8 cellular contexts compared by ENCODE assay signal in the genomic region with DNA sequence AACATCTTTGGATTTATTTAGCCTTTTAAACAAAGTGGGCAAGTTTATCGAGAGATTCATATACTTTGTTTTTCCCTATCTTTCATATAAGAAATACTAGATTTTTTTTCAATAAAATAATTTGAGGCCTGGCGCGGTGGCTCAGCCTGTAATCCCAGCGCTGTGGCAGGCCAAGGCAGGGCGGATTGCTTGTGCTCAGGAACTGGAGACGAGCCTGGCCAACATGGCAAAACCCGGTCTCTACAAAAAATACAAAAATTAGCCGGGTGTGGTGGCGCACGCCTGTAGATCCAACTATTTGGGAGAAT. TPM values are rescaled to one million over a fixed set of nuclear protein-coding genes. Genes with fewer than 3 reads are reported as not detected.
DNase-seq lines count a peak whose midpoint lies in the region; ATAC-seq, FAIRE-seq and TF ChIP-seq lines count a peak whose summit lies in the region.

No MANE protein-coding gene starts in this region.

- H3K9me3 ChIP-seq in SK-N-SH (no peaks in the 10 kb centered on the region), keratinocyte (ENCODE audit: control insufficient read depth, low read depth, low read length) (no peaks in the 10 kb centered on the region), stomach smooth muscle (ENCODE audit: control insufficient read depth in 2 of 2, low read length in 2 of 2) (no peaks in the 10 kb centered on the region)

- no peaks in the 10 kb centered on the region for H3K9me2 ChIP-seq in SK-N-SH

- no peaks in the 10 kb centered on the region for H3K27me3 ChIP-seq in SK-N-SH (ENCODE audit: insufficient read depth)
- H3K27me3 ChIP-seq in keratinocyte (ENCODE audit: control insufficient read depth, extremely low read depth, insufficient read depth, low read length), result no peaks in the 10 kb centered on the region
- H3K27me3 ChIP-seq in stomach smooth muscle (ENCODE audit: control insufficient read depth in 1 of 2, insufficient read depth in 2 of 2, low read length in 2 of 2), result no peaks in the 10 kb centered on the region

- H4K20me1 ChIP-seq in SK-N-SH (ENCODE audit: insufficient read depth) (no peaks in the 10 kb centered on the region; the same call in 1 of the 2 replicates), keratinocyte (ENCODE audit: control insufficient read depth, extremely low read depth, insufficient read depth, low read length) (no peaks in the 10 kb centered on the region)

- CTCF ChIA-PET in SK-N-SH (lab: Yijun Ruan, JAX), result interaction anchor here (0.7 kb wide), 2 partner anchors 52 to 113 kb away, joined by 3 read pairs; no protein-coding TSS in a partner anchor

- peaks cover 15% of the 10 kb centered on the region for H3F3A ChIP-seq in SK-N-SH (replicated peaks; ENCODE audit: insufficient read depth)

- FAIRE-seq in keratinocyte (lab: Jason Lieb, UNC) (no peak), GM19239 (lab: Jason Lieb, UNC) (no peak)

- peaks cover under 1% of the 10 kb centered on the region for H3K36me3 Mint-ChIP-seq in activated naive CD8-positive, alpha-beta T cell

- DNase-seq in SK-N-SH (no peak), keratinocyte (ENCODE audit: low read depth, low spot score) (no peak), GM19239 (ENCODE audit: insufficient read length, low spot score) (no peak)

- TF ChIP-seq RAD21 in SK-N-SH (IDR thresholded peaks at IDR 0.05; ENCODE audit: low read length), result no peak

- 86% methylated on average over 10 of the region's 10 CpGs for WGBS in SK-N-SH (ENCODE audit: low lambda C conversion rate)

- peak overlapping the region; percentile 98 for H2AFZ ChIP-seq in SK-N-SH (ENCODE audit: low read depth)
- H2AFZ ChIP-seq in keratinocyte (ENCODE audit: control insufficient read depth, low read length), result peak overlapping the region; percentile 99

- dilution Hi-C loops in keratinocyte (cut with MboI; ENCODE audit: extremely low pct_ligation_motif_present, low sequenced_read_pairs), result no loop called here

- ATAC-seq in SK-N-SH treated with all-trans-retinoic acid at 6 μM for 48 hours, result no peak
- no peak for ATAC-seq in GM21825 (IDR thresholded peaks at IDR 0.05; ENCODE audit: unreplicated experiment)
- no peak for ATAC-seq in HG03342 (IDR thresholded peaks at IDR 0.05; ENCODE audit: unreplicated experiment)

- H3K9ac ChIP-seq in SK-N-SH (peak overlapping the region; percentile 87; the same call in 1 of the 2 replicates), keratinocyte (ENCODE audit: control insufficient read depth, extremely low read depth, insufficient read depth, low read length) (peak overlapping the region; percentile 80), stomach smooth muscle (ENCODE audit: low read length in 2 of 2) (peak overlapping the region in 1 of 2 donors; percentile 82)

- H3K4me3 ChIP-seq in SK-N-SH (ENCODE audit: low read depth in 2 of 2, low read length in 1 of 2), result peak overlapping the region; percentile 80 to 93
- peak overlapping the region in 1 of 3 experiments; percentile 92 for H3K4me3 ChIP-seq in keratinocyte (ENCODE audit: control insufficient read depth in 2 of 3, extremely low read depth in 1 of 3, insufficient read depth in 2 of 3, low read depth in 1 of 3, low read length in 3 of 3)
- peak overlapping the region; percentile 71 to 95 for H3K4me3 ChIP-seq in stomach smooth muscle (ENCODE audit: low read length in 2 of 2)

- TF ChIP-seq CTCF in SK-N-SH (IDR thresholded peaks at IDR 0.05) (no peak), keratinocyte (optimal IDR thresholded peaks at IDR 0.05 in 1 of 3, IDR thresholded peaks at IDR 0.05 in 1 of 3, conservative IDR thresholded peaks at IDR 0.05 in 1 of 3; ENCODE audit: extremely low read depth in 1 of 3, insufficient read depth in 2 of 3, low read length in 3 of 3) (no peak)

- H3K36me3 ChIP-seq in SK-N-SH (replicated peaks in 1 of 2; ENCODE audit: control insufficient read depth in 1 of 2, insufficient read depth in 2 of 2, low read length in 1 of 2) (no peaks in the 10 kb centered on the region), keratinocyte (ENCODE audit: control insufficient read depth in 2 of 2, extremely low read depth in 1 of 2, insufficient read depth in 2 of 2, low read length in 2 of 2) (no peaks in the 10 kb centered on the region), stomach smooth muscle (ENCODE audit: control insufficient read depth in 2 of 2, insufficient read depth in 2 of 2, low read length in 2 of 2) (no peaks in the 10 kb centered on the region)

- peaks cover 27% of the 10 kb centered on the region for H3K79me2 ChIP-seq in SK-N-SH (ENCODE audit: insufficient read depth)
- H3K79me2 ChIP-seq in keratinocyte (ENCODE audit: control insufficient read depth, insufficient read depth, low read length), result peaks cover 1% of the 10 kb centered on the region

- no peaks in the 10 kb centered on the region for H3K27me3 Mint-ChIP-seq in activated naive CD8-positive, alpha-beta T cell

- no peaks in the 10 kb centered on the region for H3K9me1 ChIP-seq in keratinocyte (ENCODE audit: control insufficient read depth, extremely low read depth, insufficient read depth, low read length)

- peak overlapping the region; percentile 99 for H3K4me3 Mint-ChIP-seq in activated naive CD8-positive, alpha-beta T cell

- H3K27ac Mint-ChIP-seq in activated naive CD8-positive, alpha-beta T cell, result peak overlapping the region; percentile 4

- H3K9me3 Mint-ChIP-seq in activated naive CD8-positive, alpha-beta T cell (ENCODE audit: low read depth), result no peaks in the 10 kb centered on the region

- H3K27ac ChIP-seq in SK-N-SH (ENCODE audit: low read depth in 2 of 2, low read length in 1 of 2), result peak overlapping the region; percentile 91 to 95
- peak overlapping the region; percentile 90 for H3K27ac ChIP-seq in keratinocyte (ENCODE audit: control insufficient read depth, insufficient read depth, low read length)
- H3K27ac ChIP-seq in stomach smooth muscle (ENCODE audit: low read length), result peak overlapping the region; percentile 87

- H3K4me2 ChIP-seq in SK-N-SH (peak overlapping the region; percentile 90), keratinocyte (ENCODE audit: control insufficient read depth, extremely low read depth, insufficient read depth, low read depth, low read length) (peak overlapping the region; percentile 96)

- H3K4me1 ChIP-seq in SK-N-SH (ENCODE audit: control insufficient read depth in 1 of 2, insufficient read depth in 2 of 2, low read depth in 1 of 2, low read length in 1 of 2), result peaks cover 11 to 19% of the 10 kb centered on the region in 2 experiments; a peak in 3 of 4 replicates
- peaks cover 21% of the 10 kb centered on the region for H3K4me1 ChIP-seq in keratinocyte (ENCODE audit: control insufficient read depth, extremely low read depth, insufficient read depth, low read length)
- H3K4me1 ChIP-seq in stomach smooth muscle (ENCODE audit: control insufficient read depth, insufficient read depth, low read length), result peaks cover 16% of the 10 kb centered on the region

- no peak for TF ChIP-seq EP300 in SK-N-SH (IDR thresholded peaks at IDR 0.05; ENCODE audit: borderline replicate concordance in 1 of 2, low read depth in 1 of 2, low read length in 1 of 2)

- POLR2A ChIA-PET in SK-N-SH (lab: Yijun Ruan, JAX), result no interaction called here

- H3K4me1 Mint-ChIP-seq in activated naive CD8-positive, alpha-beta T cell (ENCODE audit: low read depth), result peaks cover 26% of the 10 kb centered on the region

TF ChIP-seq in SK-N-SH, 30 proteins besides CTCF, POLR2A, EP300 and RAD21 (continues in another document):
- TF ChIP-seq RXRA (IDR thresholded peaks at IDR 0.05; ENCODE audit: borderline replicate concordance, low read depth) (no peak), IRF3 (IDR thresholded peaks at IDR 0.05; ENCODE audit: low read depth, low read length) (no peak), NRF1 (IDR thresholded peaks at IDR 0.05; ENCODE audit: low read depth, low read length) (no peak), TEAD4 (IDR thresholded peaks at IDR 0.05; ENCODE audit: borderline replicate concordance, insufficient read depth) (no peak), SMC3 (IDR thresholded peaks at IDR 0.05; ENCODE audit: low read depth, low read length) (no peak), TCF12 (IDR thresholded peaks at IDR 0.05) (no peak)

TF ChIP-seq in SK-N-SH treated with all-trans-retinoic acid at 6 μM for 48 hours, 23 proteins besides CTCF, POLR2A, EP300 and RAD21:
- TF ChIP-seq ZNF8 (CRISPR knock-in tag; IDR thresholded peaks at IDR 0.05) (no peak), ZNF70 (CRISPR knock-in tag; IDR thresholded peaks at IDR 0.05) (no peak), ZNF565 (CRISPR knock-in tag; conservative IDR thresholded peaks at IDR 0.05; ENCODE audit: low read depth) (no peak), CSDC2 (CRISPR knock-in tag; IDR thresholded peaks at IDR 0.05) (no peak), ISL1 (CRISPR knock-in tag; IDR thresholded peaks at IDR 0.05) (no peak)

RNA-seq across cellular contexts. Expression of gene CDC14A, which starts 1.6 kb away (rescaled TPM):
- polyA plus RNA-seq in SK-N-SH (2012; rRNA removed) (2.2 and 2.8 TPM in 2 replicates), keratinocyte (1.2 to 2.2 TPM (median 2.0 TPM) in 3 replicates)
- 3.1 and 3.7 TPM in 2 replicates for polyA plus RNA-seq in SK-N-SH (2012; cell fraction: cytosol; rRNA removed)
- polyA plus RNA-seq in SK-N-SH (2012; cell fraction: nucleus; rRNA removed), result 3.1 and 6.3 TPM in 2 replicates
- 0.17 TPM for polyA plus RNA-seq in keratinocyte (2011; ENCODE audit: low read depth)
- polyA plus RNA-seq in keratinocyte (2011; cell fraction: cytosol; rRNA removed), result 1.1 and 2.4 TPM in 2 replicates
- polyA plus RNA-seq in keratinocyte (2011; cell fraction: nucleus; rRNA removed), result 2.7 and 3.4 TPM in 2 replicates
- polyA plus RNA-seq in keratinocyte (2012; ENCODE audit: low replicate concordance), result 0.51 and 1.3 TPM in 2 replicates
- polyA minus RNA-seq in keratinocyte, result 0.36 to 3.0 TPM (median 1.6 TPM) in 3 replicates
- 0.38 TPM for polyA minus RNA-seq in keratinocyte (2011; cell fraction: cytosol; rRNA and poly(A)+ RNA removed)
- 5.7 and 9.3 TPM in 2 replicates for polyA minus RNA-seq in keratinocyte (2011; cell fraction: nucleus; rRNA and poly(A)+ RNA removed)
